ENCODE assay signal across 1 cellular context in the genomic region with DNA sequence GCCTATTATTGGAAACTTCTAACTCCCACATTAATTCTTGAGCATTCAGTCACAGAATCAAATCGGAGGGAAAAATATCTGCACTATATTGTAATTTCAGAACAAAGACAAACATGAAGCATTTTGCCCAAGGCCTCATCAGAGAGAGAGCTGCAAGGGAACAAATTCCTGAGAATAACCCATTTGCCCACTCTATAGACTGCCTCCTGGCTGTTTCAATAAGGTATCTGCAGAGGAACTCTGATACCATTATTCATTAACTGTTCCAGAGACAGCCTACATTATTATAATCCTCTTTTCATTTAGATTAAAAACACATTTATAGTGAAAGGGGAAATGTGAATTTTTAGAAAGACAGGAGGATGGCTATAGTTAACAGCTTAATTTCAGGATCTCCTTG.
TF ChIP-seq lines count a peak whose summit lies in the region.

No MANE protein-coding gene starts in this region.

TF ChIP-seq in GM23338, 12 proteins besides CTCF, POLR2A, EP300 and RAD21 (continued from another document):
- TF ChIP-seq, protein P1, sequence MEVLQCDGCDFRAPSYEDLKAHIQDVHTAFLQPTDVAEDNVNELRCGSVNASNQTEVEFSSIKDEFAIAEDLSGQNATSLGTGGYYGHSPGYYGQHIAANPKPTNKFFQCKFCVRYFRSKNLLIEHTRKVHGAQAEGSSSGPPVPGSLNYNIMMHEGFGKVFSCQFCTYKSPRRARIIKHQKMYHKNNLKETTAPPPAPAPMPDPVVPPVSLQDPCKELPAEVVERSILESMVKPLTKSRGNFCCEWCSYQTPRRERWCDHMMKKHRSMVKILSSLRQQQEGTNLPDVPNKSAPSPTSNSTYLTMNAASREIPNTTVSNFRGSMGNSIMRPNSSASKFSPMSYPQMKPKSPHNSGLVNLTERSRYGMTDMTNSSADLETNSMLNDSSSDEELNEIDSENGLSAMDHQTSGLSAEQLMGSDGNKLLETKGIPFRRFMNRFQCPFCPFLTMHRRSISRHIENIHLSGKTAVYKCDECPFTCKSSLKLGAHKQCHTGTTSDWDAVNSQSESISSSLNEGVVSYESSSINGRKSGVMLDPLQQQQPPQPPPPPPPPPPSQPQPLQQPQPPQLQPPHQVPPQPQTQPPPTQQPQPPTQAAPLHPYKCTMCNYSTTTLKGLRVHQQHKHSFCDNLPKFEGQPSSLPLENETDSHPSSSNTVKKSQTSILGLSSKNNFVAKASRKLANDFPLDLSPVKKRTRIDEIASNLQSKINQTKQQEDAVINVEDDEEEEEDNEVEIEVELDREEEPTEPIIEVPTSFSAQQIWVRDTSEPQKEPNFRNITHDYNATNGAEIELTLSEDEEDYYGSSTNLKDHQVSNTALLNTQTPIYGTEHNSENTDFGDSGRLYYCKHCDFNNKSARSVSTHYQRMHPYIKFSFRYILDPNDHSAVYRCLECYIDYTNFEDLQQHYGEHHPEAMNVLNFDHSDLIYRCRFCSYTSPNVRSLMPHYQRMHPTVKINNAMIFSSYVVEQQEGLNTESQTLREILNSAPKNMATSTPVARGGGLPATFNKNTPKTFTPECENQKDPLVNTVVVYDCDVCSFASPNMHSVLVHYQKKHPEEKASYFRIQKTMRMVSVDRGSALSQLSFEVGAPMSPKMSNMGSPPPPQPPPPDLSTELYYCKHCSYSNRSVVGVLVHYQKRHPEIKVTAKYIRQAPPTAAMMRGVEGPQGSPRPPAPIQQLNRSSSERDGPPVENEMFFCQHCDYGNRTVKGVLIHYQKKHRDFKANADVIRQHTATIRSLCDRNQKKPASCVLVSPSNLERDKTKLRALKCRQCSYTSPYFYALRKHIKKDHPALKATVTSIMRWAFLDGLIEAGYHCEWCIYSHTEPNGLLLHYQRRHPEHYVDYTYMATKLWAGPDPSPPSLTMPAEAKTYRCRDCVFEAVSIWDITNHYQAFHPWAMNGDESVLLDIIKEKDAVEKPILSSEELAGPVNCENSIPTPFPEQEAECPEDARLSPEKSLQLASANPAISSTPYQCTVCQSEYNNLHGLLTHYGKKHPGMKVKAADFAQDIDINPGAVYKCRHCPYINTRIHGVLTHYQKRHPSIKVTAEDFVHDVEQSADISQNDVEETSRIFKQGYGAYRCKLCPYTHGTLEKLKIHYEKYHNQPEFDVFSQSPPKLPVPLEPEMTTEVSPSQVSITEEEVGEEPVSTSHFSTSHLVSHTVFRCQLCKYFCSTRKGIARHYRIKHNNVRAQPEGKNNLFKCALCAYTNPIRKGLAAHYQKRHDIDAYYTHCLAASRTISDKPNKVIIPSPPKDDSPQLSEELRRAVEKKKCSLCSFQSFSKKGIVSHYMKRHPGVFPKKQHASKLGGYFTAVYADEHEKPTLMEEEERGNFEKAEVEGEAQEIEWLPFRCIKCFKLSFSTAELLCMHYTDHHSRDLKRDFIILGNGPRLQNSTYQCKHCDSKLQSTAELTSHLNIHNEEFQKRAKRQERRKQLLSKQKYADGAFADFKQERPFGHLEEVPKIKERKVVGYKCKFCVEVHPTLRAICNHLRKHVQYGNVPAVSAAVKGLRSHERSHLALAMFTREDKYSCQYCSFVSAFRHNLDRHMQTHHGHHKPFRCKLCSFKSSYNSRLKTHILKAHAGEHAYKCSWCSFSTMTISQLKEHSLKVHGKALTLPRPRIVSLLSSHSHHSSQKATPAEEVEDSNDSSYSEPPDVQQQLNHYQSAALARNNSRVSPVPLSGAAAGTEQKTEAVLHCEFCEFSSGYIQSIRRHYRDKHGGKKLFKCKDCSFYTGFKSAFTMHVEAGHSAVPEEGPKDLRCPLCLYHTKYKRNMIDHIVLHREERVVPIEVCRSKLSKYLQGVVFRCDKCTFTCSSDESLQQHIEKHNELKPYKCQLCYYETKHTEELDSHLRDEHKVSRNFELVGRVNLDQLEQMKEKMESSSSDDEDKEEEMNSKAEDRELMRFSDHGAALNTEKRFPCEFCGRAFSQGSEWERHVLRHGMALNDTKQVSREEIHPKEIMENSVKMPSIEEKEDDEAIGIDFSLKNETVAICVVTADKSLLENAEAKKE (CRISPR knock-in tag; IDR thresholded peaks at IDR 0.05), result no peak
- TF ChIP-seq ZNF331 (CRISPR knock-in tag; IDR thresholded peaks at IDR 0.05; ENCODE audit: low read depth) (no peak), CREB1 (CRISPR knock-in tag; IDR thresholded peaks at IDR 0.05; ENCODE audit: low read depth) (no peak), NANOG (IDR thresholded peaks at IDR 0.05; ENCODE audit: borderline replicate concordance) (no peak), JUNB (IDR thresholded peaks at IDR 0.05; ENCODE audit: unreplicated experiment) (no peak), EZH2 (IDR thresholded peaks at IDR 0.05; ENCODE audit: low read depth, unreplicated experiment) (no peak), ZNF114 (CRISPR knock-in tag; IDR thresholded peaks at IDR 0.05) (no peak), EZH2phosphoT487 (IDR thresholded peaks at IDR 0.05; ENCODE audit: unreplicated experiment) (no peak), STAT1 (IDR thresholded peaks at IDR 0.05; ENCODE audit: unreplicated experiment) (no peak)
- TF ChIP-seq, protein P2, sequence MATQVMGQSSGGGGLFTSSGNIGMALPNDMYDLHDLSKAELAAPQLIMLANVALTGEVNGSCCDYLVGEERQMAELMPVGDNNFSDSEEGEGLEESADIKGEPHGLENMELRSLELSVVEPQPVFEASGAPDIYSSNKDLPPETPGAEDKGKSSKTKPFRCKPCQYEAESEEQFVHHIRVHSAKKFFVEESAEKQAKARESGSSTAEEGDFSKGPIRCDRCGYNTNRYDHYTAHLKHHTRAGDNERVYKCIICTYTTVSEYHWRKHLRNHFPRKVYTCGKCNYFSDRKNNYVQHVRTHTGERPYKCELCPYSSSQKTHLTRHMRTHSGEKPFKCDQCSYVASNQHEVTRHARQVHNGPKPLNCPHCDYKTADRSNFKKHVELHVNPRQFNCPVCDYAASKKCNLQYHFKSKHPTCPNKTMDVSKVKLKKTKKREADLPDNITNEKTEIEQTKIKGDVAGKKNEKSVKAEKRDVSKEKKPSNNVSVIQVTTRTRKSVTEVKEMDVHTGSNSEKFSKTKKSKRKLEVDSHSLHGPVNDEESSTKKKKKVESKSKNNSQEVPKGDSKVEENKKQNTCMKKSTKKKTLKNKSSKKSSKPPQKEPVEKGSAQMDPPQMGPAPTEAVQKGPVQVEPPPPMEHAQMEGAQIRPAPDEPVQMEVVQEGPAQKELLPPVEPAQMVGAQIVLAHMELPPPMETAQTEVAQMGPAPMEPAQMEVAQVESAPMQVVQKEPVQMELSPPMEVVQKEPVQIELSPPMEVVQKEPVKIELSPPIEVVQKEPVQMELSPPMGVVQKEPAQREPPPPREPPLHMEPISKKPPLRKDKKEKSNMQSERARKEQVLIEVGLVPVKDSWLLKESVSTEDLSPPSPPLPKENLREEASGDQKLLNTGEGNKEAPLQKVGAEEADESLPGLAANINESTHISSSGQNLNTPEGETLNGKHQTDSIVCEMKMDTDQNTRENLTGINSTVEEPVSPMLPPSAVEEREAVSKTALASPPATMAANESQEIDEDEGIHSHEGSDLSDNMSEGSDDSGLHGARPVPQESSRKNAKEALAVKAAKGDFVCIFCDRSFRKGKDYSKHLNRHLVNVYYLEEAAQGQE (IDR thresholded peaks at IDR 0.05; ENCODE audit: unreplicated experiment), result no peak
- TF ChIP-seq, protein P3, sequence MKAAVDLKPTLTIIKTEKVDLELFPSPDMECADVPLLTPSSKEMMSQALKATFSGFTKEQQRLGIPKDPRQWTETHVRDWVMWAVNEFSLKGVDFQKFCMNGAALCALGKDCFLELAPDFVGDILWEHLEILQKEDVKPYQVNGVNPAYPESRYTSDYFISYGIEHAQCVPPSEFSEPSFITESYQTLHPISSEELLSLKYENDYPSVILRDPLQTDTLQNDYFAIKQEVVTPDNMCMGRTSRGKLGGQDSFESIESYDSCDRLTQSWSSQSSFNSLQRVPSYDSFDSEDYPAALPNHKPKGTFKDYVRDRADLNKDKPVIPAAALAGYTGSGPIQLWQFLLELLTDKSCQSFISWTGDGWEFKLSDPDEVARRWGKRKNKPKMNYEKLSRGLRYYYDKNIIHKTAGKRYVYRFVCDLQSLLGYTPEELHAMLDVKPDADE (IDR thresholded peaks at IDR 0.05), result no peak
TF ChIP-seq in GM23338: peak in this region for 0.
